In genomic region chr12:104630230-104630670, GRCh38 we compare ENCODE assay signal across 20 cellular contexts.
A peak's percentile ranks its signal among the peaks of the same experiment; 100 is the strongest.
DNase-seq lines count a peak whose midpoint lies in the region; ATAC-seq and TF ChIP-seq lines count a peak whose summit lies in the region.
"Had no signal": no experiment of that assay in that cellular context is flagged by ENCODE, and none has a peak within 500 bp of the region (broad histone marks: within the 10 kb centered on the region; RNA-seq: fewer than 3 reads in every experiment).

No MANE protein-coding gene starts in this region.

- H2AK5ac ChIP-seq in mesenchymal stem cell (ENCODE audit: low read length, severe bottlenecking), result no peak overlapping the region

- no peaks in the 10 kb centered on the region for H3K36me3 ChIP-seq in mesenchymal stem cell (ENCODE audit: control insufficient read depth in 1 of 2, insufficient read depth in 2 of 2, low read depth in 1 of 2, low read length in 2 of 2)
- H3K36me3 ChIP-seq: esophagus squamous epithelium, heart left ventricle, pancreas, upper lobe of left lung had no signal

- no peak overlapping the region for H2BK120ac ChIP-seq in mesenchymal stem cell (ENCODE audit: low read depth, low read length)

- H3K27me3 ChIP-seq in mesenchymal stem cell (ENCODE audit: control insufficient read depth in 1 of 2, insufficient read depth in 1 of 2, low read length in 2 of 2), result peaks cover 0 to 32% of the 10 kb centered on the region in 2 experiments
- H3K27me3 ChIP-seq: esophagus squamous epithelium, heart left ventricle, pancreas, upper lobe of left lung had no signal

- in situ Hi-C loops in GM13976 (cut with MboI; ENCODE audit: low sequenced_read_pairs, unreplicated experiment), result no loop called here

- no peak overlapping the region for H3K14ac ChIP-seq in mesenchymal stem cell (ENCODE audit: low read length in 2 of 2)

- no peak overlapping the region for H2BK12ac ChIP-seq in mesenchymal stem cell (ENCODE audit: low read length in 2 of 2)

- no peaks in the 10 kb centered on the region for H3K9me3 ChIP-seq in mesenchymal stem cell (ENCODE audit: control insufficient read depth, low read length)
- H3K9me3 ChIP-seq: esophagus squamous epithelium, heart left ventricle, pancreas, upper lobe of left lung had no signal

- peak; percentile 65 for DNase-seq in DMS153 treated with DMSO at 0.1 percent for 48 hours (lab: John Stamatoyannopoulos, UW; ENCODE audit: unreplicated experiment)
- peak; percentile 76 for DNase-seq in NCI-H1436 treated with DMSO at 0.1 percent for 48 hours (lab: John Stamatoyannopoulos, UW)
- DNase-seq in NCI-H748 (lab: John Stamatoyannopoulos, UW; ENCODE audit: unreplicated experiment), result peak; percentile 82
- no peak for DNase-seq in mesenchymal stem cell
- DNase-seq in GM13976 (ENCODE audit: low spot score), result no peak
- no peak for DNase-seq in cerebellar cortex (ENCODE audit: low spot score)
- no peak for DNase-seq in stimulated activated CD4-positive, alpha-beta T cell treated with anti-CD3 and anti-CD28 coated beads, Interleukin-2, amount 100 ng/mL, for 24 hours
- DNase-seq: activated B cell treated with CpG ODN at 0.5 μM for 24 hours; activated CD8-positive, alpha-beta memory T cell treated with anti-CD3 and anti-CD28 coated beads, Interleukin-2, amount 10 ng/mL, durations not matched to agents 7 days and 5 days; activated naive CD4-positive, alpha-beta T cell; esophagus squamous epithelium; heart left ventricle; midbrain; NCI-H1694 treated with DMSO at 0.1 percent for 48 hours; OCI-M1; pancreas; stimulated activated naive CD4-positive, alpha-beta T cell; upper lobe of left lung had no signal

- H3K4me2 ChIP-seq in mesenchymal stem cell (ENCODE audit: low read length, poor library complexity, severe bottlenecking), result no peak overlapping the region

- no peak overlapping the region for H4K91ac ChIP-seq in mesenchymal stem cell (ENCODE audit: low read length)

- no peak overlapping the region for H3K4ac ChIP-seq in mesenchymal stem cell (ENCODE audit: low read depth in 1 of 2, low read length in 2 of 2)

- H3K23ac ChIP-seq in mesenchymal stem cell (ENCODE audit: low read length in 2 of 2), result no peak overlapping the region

- no peak for ATAC-seq in HG03354 (IDR thresholded peaks at IDR 0.05; ENCODE audit: poor library complexity, severe bottlenecking, unreplicated experiment)
- ATAC-seq: activated CD8-positive, alpha-beta memory T cell treated with anti-CD3 and anti-CD28 coated beads, Interleukin-2, amount 10 ng/mL, durations not matched to agents 7 days and 5 days; heart left ventricle; pancreas had no signal

- 81% methylated on average over 6 of the region's 6 CpGs for WGBS in mesenchymal stem cell

- no peak overlapping the region for H2BK5ac ChIP-seq in mesenchymal stem cell (ENCODE audit: low read depth, low read length, poor library complexity, severe bottlenecking)

- TF ChIP-seq CTCF in GM13976 (IDR thresholded peaks at IDR 0.05; ENCODE audit: borderline replicate concordance, control extremely low read depth, extremely low read depth, insufficient read depth, missing control alignments), result no peak

- no peak overlapping the region for H3K9ac ChIP-seq in mesenchymal stem cell (ENCODE audit: low read length)

- H2AFZ ChIP-seq in mesenchymal stem cell (ENCODE audit: low read depth, low read length), result no peak overlapping the region

- no peak overlapping the region for H3K27ac ChIP-seq in mesenchymal stem cell (ENCODE audit: low read length, poor library complexity, severe bottlenecking)
- H3K27ac ChIP-seq: esophagus squamous epithelium, heart left ventricle, pancreas, skin epidermis, upper lobe of left lung had no signal

- H3K79me1 ChIP-seq in mesenchymal stem cell (replicated peaks; ENCODE audit: low read length, poor library complexity, severe bottlenecking), result no peaks in the 10 kb centered on the region

- H3K18ac ChIP-seq in mesenchymal stem cell (ENCODE audit: low read depth in 1 of 2, low read length in 2 of 2), result no peak overlapping the region

- peak overlapping the region; percentile 15 for H4K8ac ChIP-seq in mesenchymal stem cell (ENCODE audit: low read length)

- no peak overlapping the region for H3K4me3 ChIP-seq in mesenchymal stem cell (ENCODE audit: insufficient read depth in 1 of 2, low read depth in 1 of 2, low read length in 2 of 2)
- H3K4me3 ChIP-seq: esophagus squamous epithelium, heart left ventricle, pancreas, skin epidermis, upper lobe of left lung had no signal

- H3K4me1 ChIP-seq in mesenchymal stem cell (ENCODE audit: control insufficient read depth, insufficient read depth, low read depth, low read length), result no peaks in the 10 kb centered on the region
- H3K4me1 ChIP-seq: esophagus squamous epithelium, pancreas had no signal

- no peak overlapping the region for H2BK15ac ChIP-seq in mesenchymal stem cell (ENCODE audit: low read depth, poor library complexity, severe bottlenecking)

Comparison
In these comparisons a context has a peak if more than half of its experiments do, and no peak if none do; other contexts are left out.
1. DNase-seq: peak in DMS153 treated with DMSO at 0.1 percent for 48 hours (single experiment), NCI-H1436 treated with DMSO at 0.1 percent for 48 hours (single experiment) and NCI-H748 (single experiment); none in mesenchymal stem cell (single experiment), GM13976 (single experiment), cerebellar cortex (single experiment) and stimulated activated CD4-positive, alpha-beta T cell treated with anti-CD3 and anti-CD28 coated beads, Interleukin-2, amount 100 ng/mL, for 24 hours (0 of 2).